8 cellular contexts compared by ENCODE assay signal in the genomic region with DNA sequence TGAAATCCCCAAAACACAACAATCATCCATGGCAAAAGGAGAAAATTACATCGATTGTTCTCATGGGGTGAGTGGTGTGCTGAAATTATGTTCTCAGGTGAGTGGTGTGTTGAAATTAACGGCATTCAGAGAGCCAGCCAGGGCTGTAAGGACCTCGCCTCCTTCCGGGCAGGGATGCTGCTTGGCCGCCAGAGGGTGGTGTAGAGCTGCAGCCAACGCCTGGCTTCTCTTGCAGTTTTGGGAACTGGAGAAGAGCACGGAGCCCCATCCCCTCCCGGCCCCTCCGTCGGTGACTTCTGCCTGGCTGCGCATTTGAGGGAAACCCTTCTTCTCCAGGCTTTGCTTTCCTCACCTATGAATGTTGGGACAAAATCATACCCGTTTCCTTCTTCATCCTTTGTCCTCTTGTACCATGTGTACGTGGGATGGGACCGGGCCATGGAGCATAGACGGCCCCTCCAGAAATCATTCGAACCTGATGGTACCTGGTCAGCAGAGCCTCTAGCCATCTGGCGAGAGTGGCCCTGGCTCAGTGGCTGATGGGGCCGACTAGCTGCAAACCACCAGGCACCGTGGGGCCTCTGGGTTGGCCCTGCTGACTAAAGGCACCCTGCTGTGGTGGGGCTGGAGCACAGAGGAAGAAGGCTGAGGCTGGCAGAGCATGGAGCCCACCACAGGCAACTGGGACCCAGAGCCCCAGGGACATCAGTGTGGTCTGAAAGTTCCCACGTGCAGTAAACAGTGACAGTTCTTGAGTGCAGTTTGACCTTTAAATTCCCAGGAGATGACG. TPM values are rescaled to one million over a fixed set of nuclear protein-coding genes. Genes with fewer than 3 reads are reported as not detected.
DNase-seq lines count a peak whose midpoint lies in the region; ATAC-seq and TF ChIP-seq lines count a peak whose summit lies in the region.

No MANE protein-coding gene starts in this region.

- H3K36me3 ChIP-seq in BLaER1 (peaks cover 46% of the 10 kb centered on the region), left ventricle myocardium inferior (peaks cover 64% of the 10 kb centered on the region)

- peak; percentile 61 for DNase-seq in GM19238 (ENCODE audit: insufficient read length, low spot score)
- peak; percentile 49 for DNase-seq in HPDE6-E6E7 (ENCODE audit: extremely low spot score)
- peak; percentile 64 for DNase-seq in SK-MEL-5 (ENCODE audit: low read depth, low spot score)
- peak; percentile 59 for DNase-seq in activated naive CD8-positive, alpha-beta T cell treated with anti-CD3 and anti-CD28 coated beads, Interleukin-2, amount 50 U/mL, for 24 hours
- DNase-seq in left ventricle myocardium inferior = peak; percentile 40
- no peak for DNase-seq in retinal pigment epithelial cell (ENCODE audit: low read depth)
- DNase-seq in SHP77 (lab: John Stamatoyannopoulos, UW) = no peak

- peaks cover 61% of the 10 kb centered on the region for H3K4me1 ChIP-seq in BLaER1
- peaks cover 16% of the 10 kb centered on the region for H3K4me1 ChIP-seq in left ventricle myocardium inferior

- H3K4me3 Mint-ChIP-seq in activated naive CD8-positive, alpha-beta T cell treated with anti-CD3 and anti-CD28 coated beads, Interleukin-2, amount 50 U/mL, for 24 hours = no peak overlapping the region

- ATAC-seq in activated naive CD8-positive, alpha-beta T cell treated with anti-CD3 and anti-CD28 coated beads, Interleukin-2, amount 50 U/mL, for 24 hours = peak; percentile 61

- no peaks in the 10 kb centered on the region for H3K27me3 Mint-ChIP-seq in activated naive CD8-positive, alpha-beta T cell treated with anti-CD3 and anti-CD28 coated beads, Interleukin-2, amount 50 U/mL, for 24 hours

- peak overlapping the region; percentile 50 for H3K4me3 ChIP-seq in BLaER1
- H3K4me3 ChIP-seq in left ventricle myocardium inferior = no peak overlapping the region
- no peak overlapping the region for H3K4me3 ChIP-seq in retinal pigment epithelial cell (ENCODE audit: low read length)

- H3K27me3 ChIP-seq in BLaER1 (no peaks in the 10 kb centered on the region), left ventricle myocardium inferior (ENCODE audit: low read depth) (no peaks in the 10 kb centered on the region)

- H3K4me2 ChIP-seq in BLaER1 = peak overlapping the region; percentile 95

- TF ChIP-seq CTCF in left ventricle myocardium inferior (IDR thresholded peaks at IDR 0.05; ENCODE audit: borderline replicate concordance) (peak; percentile 93), retinal pigment epithelial cell (conservative IDR thresholded peaks at IDR 0.05; ENCODE audit: low read depth, low read length) (peak; percentile 99)

- peak overlapping the region; percentile 60; the same call in 1 of the 2 replicates for H3K27ac ChIP-seq in BLaER1
- H3K27ac ChIP-seq in left ventricle myocardium inferior (replicated peaks) = no peak overlapping the region

- H3K9me3 Mint-ChIP-seq in activated naive CD8-positive, alpha-beta T cell treated with anti-CD3 and anti-CD28 coated beads, Interleukin-2, amount 50 U/mL, for 24 hours = no peaks in the 10 kb centered on the region

- no peak overlapping the region for H3K27ac Mint-ChIP-seq in activated naive CD8-positive, alpha-beta T cell treated with anti-CD3 and anti-CD28 coated beads, Interleukin-2, amount 50 U/mL, for 24 hours

- H3K36me3 Mint-ChIP-seq in activated naive CD8-positive, alpha-beta T cell treated with anti-CD3 and anti-CD28 coated beads, Interleukin-2, amount 50 U/mL, for 24 hours (ENCODE audit: low read depth) = peaks cover 22% of the 10 kb centered on the region

- no peaks in the 10 kb centered on the region for H3K4me1 Mint-ChIP-seq in activated naive CD8-positive, alpha-beta T cell treated with anti-CD3 and anti-CD28 coated beads, Interleukin-2, amount 50 U/mL, for 24 hours

- in situ Hi-C loops in SK-MEL-5 (cut with HindIII; ENCODE audit: low pct_unique_long_range_greater_than_20kb, low sequenced_read_pairs) = no loop called here

- H4K20me1 ChIP-seq in BLaER1 = peaks cover 81% of the 10 kb centered on the region

- no peaks in the 10 kb centered on the region for H3K9me3 ChIP-seq in BLaER1
- H3K9me3 ChIP-seq in left ventricle myocardium inferior (replicated peaks) = no peaks in the 10 kb centered on the region

- intact Hi-C loops in left ventricle myocardium inferior (cut with micrococcal nuclease) = loop anchor here (10.0 kb wide), 1 partner anchor 126 kb away; the partner anchor contains the start of gene CPZ

- no peak overlapping the region for H3K9ac ChIP-seq in BLaER1

RNA-seq across cellular contexts. Expression of gene TRMT44, which starts 28.4 kb away (rescaled TPM):
- total RNA-seq in SK-MEL-5 (2014; rRNA removed; shearing (Covaris generic)) = 6.9 and 9.8 TPM in 2 replicates
- polyA plus RNA-seq in SK-MEL-5 (2015; cell fraction: cytosol; rRNA removed) = 6.4 and 9.5 TPM in 2 replicates
- polyA plus RNA-seq in SK-MEL-5 (2015; cell fraction: nucleus; rRNA removed) = 26.8 and 37.3 TPM in 2 replicates
- total RNA-seq in left ventricle myocardium inferior = 9.2 TPM

RNA-seq across cellular contexts. Expression of gene ACOX3, which starts 28.4 kb away (rescaled TPM):
- total RNA-seq in SK-MEL-5 (2014; rRNA removed; shearing (Covaris generic)) = 11.9 and 15.0 TPM in 2 replicates
- 13.6 and 16.0 TPM in 2 replicates for polyA plus RNA-seq in SK-MEL-5 (2015; cell fraction: cytosol; rRNA removed)
- 7.3 and 16.4 TPM in 2 replicates for polyA plus RNA-seq in SK-MEL-5 (2015; cell fraction: nucleus; rRNA removed)
- total RNA-seq in left ventricle myocardium inferior = 22.0 TPM

Comparison
In these comparisons a context has a peak if more than half of its experiments do, and no peak if none do; other contexts are left out.
1. DNase-seq: peak in GM19238 (single experiment), HPDE6-E6E7 (single experiment), SK-MEL-5 (single experiment), activated naive CD8-positive, alpha-beta T cell treated with anti-CD3 and anti-CD28 coated beads, Interleukin-2, amount 50 U/mL, for 24 hours (single experiment) and left ventricle myocardium inferior (single experiment); none in retinal pigment epithelial cell (single experiment) and SHP77 (0 of 2).